9 cellular contexts compared by ENCODE assay signal in the genomic region with DNA sequence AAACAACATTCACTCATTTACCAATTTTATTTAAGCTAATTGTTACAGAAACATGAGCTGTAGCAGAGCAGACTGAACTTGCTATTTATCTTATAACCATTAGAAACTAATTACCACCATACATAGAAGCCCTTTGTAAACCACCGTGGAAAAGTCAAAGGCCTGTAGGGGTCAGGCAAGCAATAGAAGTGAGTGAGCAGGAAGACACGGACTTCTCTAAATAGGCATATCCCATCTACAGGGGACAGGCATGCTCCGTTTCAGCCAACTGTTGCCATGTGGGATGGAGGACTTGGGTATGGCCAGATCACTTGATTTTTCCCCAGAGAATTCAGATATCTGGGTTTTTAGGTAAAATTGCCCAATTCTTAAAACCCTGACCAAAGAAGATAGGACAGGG. TPM values are rescaled to one million over a fixed set of nuclear protein-coding genes. Genes with fewer than 3 reads are reported as not detected.
DNase-seq lines count a peak whose midpoint lies in the region; ATAC-seq, FAIRE-seq and TF ChIP-seq lines count a peak whose summit lies in the region.
"Had no signal": no experiment of that assay in that cellular context is flagged by ENCODE, and none has a peak within 500 bp of the region (broad histone marks: within the 10 kb centered on the region; RNA-seq: fewer than 3 reads in every experiment).

No MANE protein-coding gene starts in this region.

- H4K20me1 ChIP-seq in OCI-LY1 (ENCODE audit: insufficient read depth, low read length) = no peaks in the 10 kb centered on the region

- ATAC-seq in activated naive CD4-positive, alpha-beta T cell treated with anti-CD3 and anti-CD28 coated beads, Interleukin-2, amount 50 U/mL, for 72 hours = no peak
- ATAC-seq in foreskin keratinocyte (no peak), omental fat pad (ENCODE audit: low FRiP score) (no peak), GM18867 (IDR thresholded peaks at IDR 0.05; ENCODE audit: unreplicated experiment) (no peak)

- H3K9ac ChIP-seq in OCI-LY1 (ENCODE audit: low read length) = no peak overlapping the region

- no peak overlapping the region for H3K4me3 Mint-ChIP-seq in activated naive CD4-positive, alpha-beta T cell treated with anti-CD3 and anti-CD28 coated beads for 36 hours

- no peak overlapping the region for H3K4me3 ChIP-seq in OCI-LY1 (ENCODE audit: low read depth, low read length, poor library complexity, severe bottlenecking)
- H3K4me3 ChIP-seq: SK-N-MC had no signal

- H3K4me1 ChIP-seq in OCI-LY1 (ENCODE audit: insufficient read depth, low read length, severe bottlenecking) = peaks cover 48% of the 10 kb centered on the region
- peaks cover 3% of the 10 kb centered on the region for H3K4me1 ChIP-seq in foreskin keratinocyte

- no peak overlapping the region for H3K27ac Mint-ChIP-seq in activated naive CD4-positive, alpha-beta T cell treated with anti-CD3 and anti-CD28 coated beads for 36 hours
- no peak overlapping the region for H3K27ac Mint-ChIP-seq in activated naive CD4-positive, alpha-beta T cell treated with anti-CD3 and anti-CD28 coated beads, Interleukin-2, amount 50 U/mL, for 72 hours

- H3K4me1 Mint-ChIP-seq in activated naive CD4-positive, alpha-beta T cell treated with anti-CD3 and anti-CD28 coated beads for 36 hours (ENCODE audit: low read depth) = peaks cover 5% of the 10 kb centered on the region

- no peaks in the 10 kb centered on the region for H3K9me2 ChIP-seq in OCI-LY1 (ENCODE audit: low read depth, low read length)

- H3K36me3 ChIP-seq in OCI-LY1 (ENCODE audit: insufficient read depth, low read length) = no peaks in the 10 kb centered on the region

- H3K27me3 Mint-ChIP-seq in activated naive CD4-positive, alpha-beta T cell treated with anti-CD3 and anti-CD28 coated beads for 36 hours (ENCODE audit: low read depth) = peaks cover 4% of the 10 kb centered on the region

- H3K79me2 ChIP-seq in OCI-LY1 (ENCODE audit: insufficient read depth, low read length) = 0 out of 2 replicates have a peak, but pooled peaks cover 5% of the 10 kb centered on the region

- H3K4me2 ChIP-seq in OCI-LY1 (ENCODE audit: low read length) = no peak overlapping the region; the same call in 1 of the 2 replicates

- no peak for FAIRE-seq in urothelium cell line (lab: Jason Lieb, UNC)

- peak; percentile 61 for TF ChIP-seq CTCF in OCI-LY1 (IDR thresholded peaks at IDR 0.05; ENCODE audit: low read length)
- TF ChIP-seq CTCF in foreskin keratinocyte (conservative IDR thresholded peaks at IDR 0.05) = peak; percentile 47
- TF ChIP-seq CTCF in omental fat pad (IDR thresholded peaks at IDR 0.05) = no peak

- CTCF ChIA-PET in activated naive CD4-positive, alpha-beta T cell treated with anti-CD3 and anti-CD28 coated beads for 36 hours (lab: Charles Lee) = interaction anchor here (2.7 kb wide), 1 partner anchor 12 kb away, joined by 7 read pairs; no protein-coding TSS in a partner anchor

- no peak overlapping the region for H2AFZ ChIP-seq in OCI-LY1 (ENCODE audit: low read length)

- H3K27ac ChIP-seq in OCI-LY1 (ENCODE audit: low read depth, low read length, poor library complexity, severe bottlenecking) (no peak overlapping the region), foreskin keratinocyte (no peak overlapping the region)
- H3K27ac ChIP-seq: SK-N-MC had no signal

- no peaks in the 10 kb centered on the region for H3K9me3 Mint-ChIP-seq in activated naive CD4-positive, alpha-beta T cell treated with anti-CD3 and anti-CD28 coated beads for 36 hours
- no peaks in the 10 kb centered on the region for H3K9me3 Mint-ChIP-seq in activated naive CD4-positive, alpha-beta T cell treated with anti-CD3 and anti-CD28 coated beads, Interleukin-2, amount 50 U/mL, for 72 hours

- no peaks in the 10 kb centered on the region for H3K9me3 ChIP-seq in OCI-LY1 (ENCODE audit: low read length)

- H3F3A ChIP-seq in OCI-LY1 (ENCODE audit: insufficient read depth, low read length) = no peaks in the 10 kb centered on the region

- no peaks in the 10 kb centered on the region for H3K27me3 ChIP-seq in OCI-LY1 (ENCODE audit: insufficient read depth, low read length)
- H3K27me3 ChIP-seq in foreskin keratinocyte = peaks cover 7% of the 10 kb centered on the region

- intact Hi-C loops in activated naive CD4-positive, alpha-beta T cell treated with anti-CD3 and anti-CD28 coated beads for 36 hours (cut with micrococcal nuclease) = loop anchor here (5.0 to 10.0 kb wide), 4 partner anchors 315 to 1343 kb away; partner anchors contain the start of gene SLC12A2

- H3K36me3 Mint-ChIP-seq in activated naive CD4-positive, alpha-beta T cell treated with anti-CD3 and anti-CD28 coated beads for 36 hours (ENCODE audit: low read depth) = no peaks in the 10 kb centered on the region
- H3K36me3 Mint-ChIP-seq in activated naive CD4-positive, alpha-beta T cell treated with anti-CD3 and anti-CD28 coated beads, Interleukin-2, amount 50 U/mL, for 72 hours = no peaks in the 10 kb centered on the region

- DNase-seq in activated naive CD4-positive, alpha-beta T cell treated with anti-CD3 and anti-CD28 coated beads for 36 hours = peak; percentile 12
- no peak for DNase-seq in activated naive CD4-positive, alpha-beta T cell treated with anti-CD3 and anti-CD28 coated beads, Interleukin-2, amount 50 U/mL, for 72 hours (ENCODE audit: low spot score in 2 of 2)
- DNase-seq in foreskin keratinocyte (no peak), urothelium cell line (ENCODE audit: low spot score) (peak; percentile 17), omental fat pad (ENCODE audit: low spot score) (no peak), NCI-H446 treated with DMSO at 0.1 percent for 48 hours (lab: John Stamatoyannopoulos, UW) (no peak)

RNA-seq across cellular contexts. Expression of gene PRRC1, which starts 44.8 kb away (rescaled TPM):
- 10 to 100 TPM; 34.1 to 35.1 TPM for total RNA-seq in activated naive CD4-positive, alpha-beta T cell treated with anti-CD3 and anti-CD28 coated beads for 36 hours
- total RNA-seq in activated naive CD4-positive, alpha-beta T cell treated with anti-CD3 and anti-CD28 coated beads, Interleukin-2, amount 50 U/mL, for 72 hours = 10 to 100 TPM; 30.4 to 42.5 TPM
- total RNA-seq in foreskin keratinocyte = 45.2 and 55.1 TPM in 2 replicates
- 21.4 and 22.1 TPM in 2 replicates for polyA plus RNA-seq in foreskin keratinocyte
- 10 to 100 TPM; 31.2 to 41.8 (median 34.1) TPM for total RNA-seq in omental fat pad

Comparison
In these comparisons a context has a peak if more than half of its experiments do, and no peak if none do; other contexts are left out.
1. DNase-seq: peak in activated naive CD4-positive, alpha-beta T cell treated with anti-CD3 and anti-CD28 coated beads for 36 hours (single experiment) and urothelium cell line (single experiment); none in activated naive CD4-positive, alpha-beta T cell treated with anti-CD3 and anti-CD28 coated beads, Interleukin-2, amount 50 U/mL, for 72 hours (0 of 2), foreskin keratinocyte (0 of 2), omental fat pad (single experiment) and NCI-H446 treated with DMSO at 0.1 percent for 48 hours (single experiment).
2. CTCF ChIP-seq: peak in OCI-LY1 (single experiment) and foreskin keratinocyte (single experiment); none in omental fat pad (0 of 3).